In the genomic region with DNA sequence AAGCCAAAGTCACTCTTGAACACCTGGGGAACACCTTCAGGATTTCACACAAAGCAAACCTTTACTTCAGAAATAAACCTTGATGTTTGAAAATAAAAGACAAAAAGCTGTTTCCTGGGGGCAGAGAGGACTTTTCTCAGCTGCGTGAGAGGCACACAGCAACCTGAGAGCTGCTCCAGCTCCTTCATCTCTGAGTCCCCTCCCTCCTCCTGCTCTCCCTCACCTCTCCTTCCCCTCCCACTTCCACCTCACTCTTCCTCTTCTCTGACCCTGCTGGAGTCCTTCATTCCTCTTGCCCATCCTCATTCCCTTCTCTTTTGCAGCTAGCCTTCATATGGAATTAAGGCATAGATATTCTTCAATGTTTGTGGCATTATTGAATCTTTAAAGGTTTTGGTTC, we compare ENCODE assay signal across 34 cellular contexts.
"Had no signal": no experiment of that assay in that cellular context is flagged by ENCODE, and none has a peak within 500 bp of the region (broad histone marks: within the 10 kb centered on the region; RNA-seq: fewer than 3 reads in every experiment).

No MANE protein-coding gene starts in this region.

- H3K27me3 ChIP-seq: adrenal gland, body of pancreas, brain microvascular endothelial cell, breast epithelium had no signal

- H3K4me1 ChIP-seq: adrenal gland, body of pancreas, breast epithelium had no signal

- H3K36me3 Mint-ChIP-seq: activated CD8-positive, alpha-beta memory T cell treated with anti-CD3 and anti-CD28 coated beads, Interleukin-2, amount 10 ng/mL, durations not matched to agents 7 days and 5 days; activated naive CD4-positive, alpha-beta T cell treated with anti-CD3 and anti-CD28 coated beads, Interleukin-2, amount 50 U/mL, for 72 hours; activated naive CD8-positive, alpha-beta T cell treated with anti-CD3 and anti-CD28 coated beads for 36 hours had no signal

- H3K27ac ChIP-seq: adrenal gland, body of pancreas, brain microvascular endothelial cell, breast epithelium, VCaP had no signal

- H3K27ac Mint-ChIP-seq: activated CD4-positive, alpha-beta memory T cell treated with anti-CD3 and anti-CD28 coated beads, Interleukin-2, amount 10 ng/mL, durations not matched to agents 7 days and 5 days; activated CD4-positive, alpha-beta T cell treated with anti-CD3 and anti-CD28 coated beads for 36 hours; activated CD4-positive, alpha-beta T cell treated with anti-CD3 and anti-CD28 coated beads, Interleukin-2, amount 10 ng/mL, durations not matched to agents 7 days and 5 days; activated CD8-positive, alpha-beta memory T cell treated with anti-CD3 and anti-CD28 coated beads, Interleukin-2, amount 10 ng/mL, durations not matched to agents 7 days and 5 days; activated CD8-positive, alpha-beta T cell treated with anti-CD3 and anti-CD28 coated beads, Interleukin-2, amount 10 ng/mL, durations not matched to agents 7 days and 5 days; activated naive CD4-positive, alpha-beta T cell treated with anti-CD3 and anti-CD28 coated beads for 36 hours; activated naive CD4-positive, alpha-beta T cell treated with anti-CD3 and anti-CD28 coated beads, Interleukin-2, amount 50 U/mL, for 72 hours; activated naive CD8-positive, alpha-beta T cell treated with anti-CD3 and anti-CD28 coated beads for 36 hours; activated T-cell treated with anti-CD3 and anti-CD28 coated beads, Interleukin-2, amount 50 U/mL, for 24 hours; T-helper 1 cell treated with Interleukin-12 subunit alpha and Interleukin-12 subunit beta and Interleukin-4 antibody, amounts not matched to agents 30 μg/mL and 1 μg/mL, for 36 hours; T-helper 2 cell treated with Interferon-gamma antibody and Interleukin-4, amounts not matched to agents 5 μg/mL and 100 μg/mL, for 36 hours had no signal

- H3K4me1 Mint-ChIP-seq: activated CD4-positive, alpha-beta memory T cell treated with anti-CD3 and anti-CD28 coated beads, Interleukin-2, amount 10 ng/mL, durations not matched to agents 7 days and 5 days; activated CD4-positive, alpha-beta T cell treated with anti-CD3 and anti-CD28 coated beads for 36 hours; activated CD4-positive, alpha-beta T cell treated with anti-CD3 and anti-CD28 coated beads, Interleukin-2, amount 10 ng/mL, durations not matched to agents 7 days and 5 days; activated CD8-positive, alpha-beta memory T cell treated with anti-CD3 and anti-CD28 coated beads, Interleukin-2, amount 10 ng/mL, durations not matched to agents 7 days and 5 days; activated naive CD8-positive, alpha-beta T cell treated with anti-CD3 and anti-CD28 coated beads for 36 hours had no signal

- DNase-seq: activated CD4-positive, alpha-beta memory T cell treated with anti-CD3 and anti-CD28 coated beads, Interleukin-2, amount 10 ng/mL, durations not matched to agents 7 days and 5 days; activated CD4-positive, alpha-beta T cell treated with anti-CD3 and anti-CD28 coated beads for 1 hour; activated CD4-positive, alpha-beta T cell treated with anti-CD3 and anti-CD28 coated beads for 36 hours; activated CD4-positive, alpha-beta T cell treated with anti-CD3 and anti-CD28 coated beads for 48 hours; activated CD4-positive, alpha-beta T cell treated with anti-CD3 and anti-CD28 coated beads, Interleukin-2, amount 10 ng/mL, durations not matched to agents 7 days and 5 days; activated CD4-positive, alpha-beta T cell treated with anti-CD3 and anti-CD28 coated beads, Interleukin-2, amount 50 U/mL, for 48 hours; activated CD4-positive, CD25-positive, alpha-beta regulatory T cell; activated CD8-positive, alpha-beta memory T cell treated with anti-CD3 and anti-CD28 coated beads for 24 hours; activated CD8-positive, alpha-beta memory T cell treated with anti-CD3 and anti-CD28 coated beads, Interleukin-2, amount 10 ng/mL, durations not matched to agents 7 days and 5 days; activated CD8-positive, alpha-beta memory T cell treated with anti-CD3 and anti-CD28 coated beads, Interleukin-2, amount 50 U/mL, for 48 hours; activated CD8-positive, alpha-beta T cell treated with anti-CD3 and anti-CD28 coated beads, Interleukin-2, amount 10 ng/mL, durations not matched to agents 7 days and 5 days; activated effector memory CD4-positive, alpha-beta T cell treated with anti-CD3 and anti-CD28 coated beads, Interleukin-2, amount 50 U/mL, for 16 hours; activated gamma-delta T cell treated with Interleukin-2 at 50 U/mL for 16 hours; activated naive CD4-positive, alpha-beta T cell; activated naive CD4-positive, alpha-beta T cell treated with anti-CD3 and anti-CD28 coated beads for 36 hours; activated naive CD4-positive, alpha-beta T cell treated with anti-CD3 and anti-CD28 coated beads, Interleukin-2, amount 50 U/mL, for 16 hours; activated naive CD8-positive, alpha-beta T cell treated with anti-CD3 and anti-CD28 coated beads for 36 hours; activated T-cell treated with anti-CD3 and anti-CD28 coated beads, Interleukin-2, amount 50 U/mL, for 24 hours; activated T-cell treated with anti-CD3 and anti-CD28 coated beads, Interleukin-2, amount 50 U/mL, for 48 hours; adrenal gland; amniotic stem cell; aorta; body of pancreas; brain microvascular endothelial cell; central memory CD4-positive, alpha-beta T cell; T-helper 1 cell; T-helper 2 cell; T-helper 9 cell had no signal

- H3K9me3 Mint-ChIP-seq: activated CD4-positive, alpha-beta memory T cell treated with anti-CD3 and anti-CD28 coated beads, Interleukin-2, amount 10 ng/mL, durations not matched to agents 7 days and 5 days; activated CD4-positive, alpha-beta T cell treated with anti-CD3 and anti-CD28 coated beads, Interleukin-2, amount 10 ng/mL, durations not matched to agents 7 days and 5 days; activated naive CD4-positive, alpha-beta T cell treated with anti-CD3 and anti-CD28 coated beads for 36 hours; activated naive CD4-positive, alpha-beta T cell treated with anti-CD3 and anti-CD28 coated beads, Interleukin-2, amount 50 U/mL, for 72 hours; activated naive CD8-positive, alpha-beta T cell treated with anti-CD3 and anti-CD28 coated beads for 36 hours; activated T-cell treated with anti-CD3 and anti-CD28 coated beads, Interleukin-2, amount 50 U/mL, for 24 hours; T-helper 1 cell treated with Interleukin-12 subunit alpha and Interleukin-12 subunit beta and Interleukin-4 antibody, amounts not matched to agents 30 μg/mL and 1 μg/mL, for 36 hours; T-helper 2 cell treated with Interferon-gamma antibody and Interleukin-4, amounts not matched to agents 5 μg/mL and 100 μg/mL, for 36 hours had no signal

- H3K27me3 Mint-ChIP-seq: activated CD4-positive, alpha-beta memory T cell treated with anti-CD3 and anti-CD28 coated beads, Interleukin-2, amount 10 ng/mL, durations not matched to agents 7 days and 5 days; activated CD4-positive, alpha-beta T cell treated with anti-CD3 and anti-CD28 coated beads for 36 hours; activated CD4-positive, alpha-beta T cell treated with anti-CD3 and anti-CD28 coated beads, Interleukin-2, amount 10 ng/mL, durations not matched to agents 7 days and 5 days; activated CD8-positive, alpha-beta memory T cell treated with anti-CD3 and anti-CD28 coated beads, Interleukin-2, amount 10 ng/mL, durations not matched to agents 7 days and 5 days; activated naive CD8-positive, alpha-beta T cell treated with anti-CD3 and anti-CD28 coated beads for 36 hours had no signal

- H3K9me3 ChIP-seq: adrenal gland, body of pancreas, breast epithelium had no signal

- ATAC-seq: activated CD4-positive, alpha-beta T cell treated with anti-CD3 and anti-CD28 coated beads for 36 hours; activated CD4-positive, CD25-positive, alpha-beta regulatory T cell treated with anti-CD3 and anti-CD28 coated beads, Interleukin-2, amount 50 U/mL, for 24 hours; activated CD8-positive, alpha-beta memory T cell treated with anti-CD3 and anti-CD28 coated beads, Interleukin-2, amount 10 ng/mL, durations not matched to agents 7 days and 5 days; activated CD8-positive, alpha-beta T cell treated with anti-CD3 and anti-CD28 coated beads, Interleukin-2, amount 10 ng/mL, durations not matched to agents 7 days and 5 days; activated naive CD4-positive, alpha-beta T cell treated with anti-CD3 and anti-CD28 coated beads, Interleukin-2, amount 50 U/mL, for 72 hours; body of pancreas had no signal

- H3K4me3 ChIP-seq: adrenal gland, body of pancreas, breast epithelium had no signal

- H3K36me3 ChIP-seq: adrenal gland, brain microvascular endothelial cell, breast epithelium had no signal

- H3K4me3 Mint-ChIP-seq: activated CD4-positive, alpha-beta memory T cell treated with anti-CD3 and anti-CD28 coated beads, Interleukin-2, amount 10 ng/mL, durations not matched to agents 7 days and 5 days; activated CD4-positive, alpha-beta T cell treated with anti-CD3 and anti-CD28 coated beads for 36 hours; activated CD4-positive, alpha-beta T cell treated with anti-CD3 and anti-CD28 coated beads, Interleukin-2, amount 10 ng/mL, durations not matched to agents 7 days and 5 days; activated CD8-positive, alpha-beta memory T cell treated with anti-CD3 and anti-CD28 coated beads, Interleukin-2, amount 10 ng/mL, durations not matched to agents 7 days and 5 days; activated CD8-positive, alpha-beta T cell treated with anti-CD3 and anti-CD28 coated beads, Interleukin-2, amount 10 ng/mL, durations not matched to agents 7 days and 5 days; activated naive CD4-positive, alpha-beta T cell treated with anti-CD3 and anti-CD28 coated beads for 36 hours; activated naive CD8-positive, alpha-beta T cell treated with anti-CD3 and anti-CD28 coated beads for 36 hours; activated T-cell treated with anti-CD3 and anti-CD28 coated beads, Interleukin-2, amount 50 U/mL, for 24 hours; T-helper 1 cell treated with Interleukin-12 subunit alpha and Interleukin-12 subunit beta and Interleukin-4 antibody, amounts not matched to agents 30 μg/mL and 1 μg/mL, for 36 hours; T-helper 2 cell treated with Interferon-gamma antibody and Interleukin-4, amounts not matched to agents 5 μg/mL and 100 μg/mL, for 36 hours had no signal
